ENCODE assay signal across 10 cellular contexts in genomic region chr5:43075319-43076293, GRCh38. TPM values are rescaled to one million over a fixed set of nuclear protein-coding genes. Genes with fewer than 3 reads are reported as not detected.
DNase-seq lines count a peak whose midpoint lies in the region; ATAC-seq and TF ChIP-seq lines count a peak whose summit lies in the region.
"Had no signal": no experiment of that assay in that cellular context is flagged by ENCODE, and none has a peak within 500 bp of the region (broad histone marks: within the 10 kb centered on the region; RNA-seq: fewer than 3 reads in every experiment).

No MANE protein-coding gene starts in this region.

- H3K27me3 Mint-ChIP-seq in activated CD8-positive, alpha-beta T cell treated with anti-CD3 and anti-CD28 coated beads for 36 hours = no peaks in the 10 kb centered on the region

- no CpG with 5 or more reads among the region's 12 CpGs for WGBS in trophoblast cell (ENCODE audit: extremely low coverage, insufficient coverage, insufficient read length)

- no peak for ATAC-seq in activated CD8-positive, alpha-beta T cell treated with anti-CD3 and anti-CD28 coated beads for 36 hours
- peak; percentile 49 for ATAC-seq in Right ventricle myocardium superior (ENCODE audit: poor library complexity)
- no peak for ATAC-seq in GM19463 (IDR thresholded peaks at IDR 0.05; ENCODE audit: unreplicated experiment)
- ATAC-seq: mucosa of descending colon had no signal

- peak overlapping the region; percentile 13 for H3K4me3 ChIP-seq in Loucy (ENCODE audit: low read length, poor library complexity, severe bottlenecking)
- H3K4me3 ChIP-seq in skeletal muscle cell (ENCODE audit: low read depth, low read length) = no peak overlapping the region
- no peak overlapping the region for H3K4me3 ChIP-seq in trophoblast cell (ENCODE audit: low read depth, low read length)
- H3K4me3 ChIP-seq: mucosa of descending colon, SJSA1 had no signal

- CTCF ChIA-PET in activated CD8-positive, alpha-beta T cell treated with anti-CD3 and anti-CD28 coated beads for 36 hours (lab: Charles Lee) = interaction anchor here (1.0 to 1.5 kb wide), 2 partner anchors 29 to 314 kb away, joined by 3 read pairs; no protein-coding TSS in a partner anchor

- no peak overlapping the region for H3K27ac ChIP-seq in trophoblast cell (ENCODE audit: low read depth, low read length)
- H3K27ac ChIP-seq: SJSA1 had no signal

- DNase-seq in activated CD8-positive, alpha-beta T cell treated with anti-CD3 and anti-CD28 coated beads for 36 hours = no peak
- DNase-seq in Right ventricle myocardium superior (peak; percentile 63), skeletal muscle cell (ENCODE audit: low read depth) (peak; percentile 61), NCI-H82 treated with DMSO at 0.1 percent for 48 hours (lab: John Stamatoyannopoulos, UW; ENCODE audit: unreplicated experiment) (no peak), trophoblast cell (no peak)
- DNase-seq: mucosa of descending colon, NCI-H1694 had no signal

- no peak overlapping the region for H2BK5ac ChIP-seq in trophoblast cell (ENCODE audit: low read depth, low read length, poor library complexity)

- H2BK120ac ChIP-seq in trophoblast cell (ENCODE audit: insufficient read depth, low read length, poor library complexity) = no peak overlapping the region

- no peak overlapping the region for H3K4me3 Mint-ChIP-seq in activated CD8-positive, alpha-beta T cell treated with anti-CD3 and anti-CD28 coated beads for 36 hours

- no peak overlapping the region for H4K8ac ChIP-seq in trophoblast cell (ENCODE audit: low read depth, low read length)

- intact Hi-C loops in activated CD8-positive, alpha-beta T cell treated with anti-CD3 and anti-CD28 coated beads for 36 hours (cut with micrococcal nuclease) = loop anchor here (10.0 kb wide), 1 partner anchor 319 kb away; no protein-coding TSS in a partner anchor
- intact Hi-C loops in Right ventricle myocardium superior (cut with DNase I) = no loop called here

- H3K79me2 ChIP-seq in Loucy (ENCODE audit: insufficient read depth, low read length) (peaks cover 54% of the 10 kb centered on the region), trophoblast cell (ENCODE audit: control insufficient read depth, insufficient read depth, low read length, poor library complexity) (no peaks in the 10 kb centered on the region)

- H4K91ac ChIP-seq in trophoblast cell (ENCODE audit: low read depth, low read length) = no peak overlapping the region

- H3K27ac Mint-ChIP-seq in activated CD8-positive, alpha-beta T cell treated with anti-CD3 and anti-CD28 coated beads for 36 hours = peak overlapping the region; percentile 65

- H3K36me3 ChIP-seq in Loucy (ENCODE audit: insufficient read depth, low read length) = peaks cover 20% of the 10 kb centered on the region
- H3K36me3 ChIP-seq in trophoblast cell (ENCODE audit: control insufficient read depth in 1 of 2, insufficient read depth in 2 of 2, low read length in 2 of 2) = peaks cover 7 to 15% of the 10 kb centered on the region in 2 experiments

- no peak overlapping the region for H4K12ac ChIP-seq in trophoblast cell (ENCODE audit: low read depth, low read length)

- no peak overlapping the region for H3K18ac ChIP-seq in trophoblast cell (ENCODE audit: low read length)

- no peak overlapping the region for H2AFZ ChIP-seq in Loucy (ENCODE audit: low read length)
- H2AFZ ChIP-seq in trophoblast cell (ENCODE audit: insufficient read depth, low read length, poor library complexity) = no peak overlapping the region

- H2AK5ac ChIP-seq in trophoblast cell (ENCODE audit: low read length) = no peak overlapping the region

- POLR2A ChIA-PET in activated CD8-positive, alpha-beta T cell treated with anti-CD3 and anti-CD28 coated beads for 36 hours (lab: Charles Lee) = interaction anchor here (0.7 kb wide), 1 partner anchor 406 kb away, joined by 3 read pairs; no protein-coding TSS in a partner anchor

- peaks cover 25% of the 10 kb centered on the region for H3K4me1 ChIP-seq in Loucy (ENCODE audit: insufficient read depth, low read length, poor library complexity, severe bottlenecking)
- H3K4me1 ChIP-seq in trophoblast cell (ENCODE audit: control insufficient read depth in 1 of 2, insufficient read depth in 2 of 2, low read length in 2 of 2) = no peaks in the 10 kb centered on the region

- TF ChIP-seq CTCF in Loucy (conservative IDR thresholded peaks at IDR 0.05; ENCODE audit: low read length) = no peak
- no peak for TF ChIP-seq CTCF in activated CD8-positive, alpha-beta T cell treated with anti-CD3 and anti-CD28 coated beads for 36 hours (IDR thresholded peaks at IDR 0.05)

- no peaks in the 10 kb centered on the region for H3K79me1 ChIP-seq in trophoblast cell (ENCODE audit: low read length)

- H3F3A ChIP-seq in Loucy (ENCODE audit: low read depth) = no peaks in the 10 kb centered on the region

- no peaks in the 10 kb centered on the region for H3K27me3 ChIP-seq in Loucy (ENCODE audit: insufficient read depth, low read length, poor library complexity, severe bottlenecking)
- H3K27me3 ChIP-seq in trophoblast cell (ENCODE audit: insufficient read depth, low read length) = no peaks in the 10 kb centered on the region
- H3K27me3 ChIP-seq: SJSA1 had no signal

- no peaks in the 10 kb centered on the region for H3K9me2 ChIP-seq in Loucy (replicated peaks; ENCODE audit: low read depth, low read length)

- no peaks in the 10 kb centered on the region for H3K9me3 ChIP-seq in Loucy (ENCODE audit: insufficient read depth, low read depth, low read length)
- no peaks in the 10 kb centered on the region for H3K9me3 ChIP-seq in trophoblast cell (ENCODE audit: insufficient read depth, low read depth, low read length)
- H3K9me3 ChIP-seq: mucosa of descending colon, SJSA1 had no signal

- peaks cover 28% of the 10 kb centered on the region for H3K4me1 Mint-ChIP-seq in activated CD8-positive, alpha-beta T cell treated with anti-CD3 and anti-CD28 coated beads for 36 hours (ENCODE audit: low read depth)

- H3K9ac ChIP-seq in Loucy (ENCODE audit: low read depth, low read length, poor library complexity, severe bottlenecking) = peak overlapping the region; percentile 16
- no peak overlapping the region for H3K9ac ChIP-seq in trophoblast cell (ENCODE audit: low read length)

- H2BK12ac ChIP-seq in trophoblast cell (ENCODE audit: low read length) = no peak overlapping the region

- no peak overlapping the region for H3K4ac ChIP-seq in trophoblast cell (ENCODE audit: low read depth, low read length)

- H3K4me2 ChIP-seq in Loucy (ENCODE audit: low read depth, low read length, poor library complexity, severe bottlenecking) = peak overlapping the region; percentile 49
- no peak overlapping the region for H3K4me2 ChIP-seq in trophoblast cell (ENCODE audit: low read length)

- H3K14ac ChIP-seq in trophoblast cell (ENCODE audit: low read length) = no peak overlapping the region

- H3K36me3 Mint-ChIP-seq in activated CD8-positive, alpha-beta T cell treated with anti-CD3 and anti-CD28 coated beads for 36 hours (ENCODE audit: low read depth) = peaks cover 27% of the 10 kb centered on the region

- H3K23ac ChIP-seq in trophoblast cell (ENCODE audit: low read length) = no peak overlapping the region

- peaks cover 2% of the 10 kb centered on the region for H4K20me1 ChIP-seq in Loucy (ENCODE audit: insufficient read depth, low read length, poor library complexity, severe bottlenecking)

- H3K9me3 Mint-ChIP-seq in activated CD8-positive, alpha-beta T cell treated with anti-CD3 and anti-CD28 coated beads for 36 hours = no peaks in the 10 kb centered on the region

RNA-seq across cellular contexts. Expression of gene ANXA2R, which starts 35.5 kb away (rescaled TPM):
- total RNA-seq in activated CD8-positive, alpha-beta T cell treated with anti-CD3 and anti-CD28 coated beads for 36 hours = 10 to 100 TPM in 1 of 2 experiments, 1 to 10 TPM in 1; 8.0 to 10.4 TPM
- 0.94 TPM for total RNA-seq in Right ventricle myocardium superior
- polyA plus RNA-seq in trophoblast cell (2013) = 0.06 and 0.07 TPM in 2 replicates

RNA-seq across cellular contexts. Expression of gene ZNF131, which starts 45.1 kb away (rescaled TPM):
- 10 to 100 TPM; 34.8 to 36.6 TPM for total RNA-seq in activated CD8-positive, alpha-beta T cell treated with anti-CD3 and anti-CD28 coated beads for 36 hours
- 11.3 TPM for total RNA-seq in Right ventricle myocardium superior
- polyA plus RNA-seq in trophoblast cell (2013) = 20.7 and 22.1 TPM in 2 replicates

Comparison
In these comparisons a context has a peak if more than half of its experiments do, and no peak if none do; other contexts are left out.
1. DNase-seq: peak in Right ventricle myocardium superior (single experiment) and skeletal muscle cell (single experiment); none in activated CD8-positive, alpha-beta T cell treated with anti-CD3 and anti-CD28 coated beads for 36 hours (single experiment), NCI-H82 treated with DMSO at 0.1 percent for 48 hours (single experiment) and trophoblast cell (0 of 2).